Comparison of ENCODE assay signal across 7 cellular contexts in genomic region chrX:3461411-3461811, GRCh38.
DNase-seq lines count a peak whose midpoint lies in the region; ATAC-seq and TF ChIP-seq lines count a peak whose summit lies in the region.
"Not testable (repeated sequence)": the region's sequence is repeated elsewhere in the genome, so short reads cannot be mapped to it uniquely, and the experiment has no call there.

No MANE protein-coding gene starts in this region.

- TF ChIP-seq CTCF in KMS-11 (conservative IDR thresholded peaks at IDR 0.05; ENCODE audit: low read depth, low read length); PC-3 (conservative IDR thresholded peaks at IDR 0.05; ENCODE audit: low read depth, low read length); brain microvascular endothelial cell (IDR thresholded peaks at IDR 0.05; ENCODE audit: low read depth, low read length, missing control alignments); fibroblast of the aortic adventitia (IDR thresholded peaks at IDR 0.05; ENCODE audit: insufficient read depth, low read length); nephron (IDR thresholded peaks at IDR 0.05; ENCODE audit: unreplicated experiment in 3 of 3): not testable (repeated sequence)

- peak overlapping the region; percentile 78 for H2AFZ ChIP-seq in KMS-11 (ENCODE audit: low read depth)
- H2AFZ ChIP-seq in PC-3 (ENCODE audit: low read length), result peak overlapping the region; percentile 18; the same call in 1 of the 2 replicates

- H4K20me1 ChIP-seq in KMS-11 (ENCODE audit: insufficient read depth); PC-3 (ENCODE audit: low read length): not testable (repeated sequence)

- intact Hi-C loops in PC-3 (cut with micrococcal nuclease), result not testable (repeated sequence)

- H3K9me3 ChIP-seq in PC-3 (ENCODE audit: low read length), result not testable (repeated sequence)

- H3K79me2 ChIP-seq in KMS-11 (ENCODE audit: insufficient read depth, low read depth); PC-3 (ENCODE audit: low read length): not testable (repeated sequence)

- in situ Hi-C loops in brain microvascular endothelial cell (cut with HindIII; ENCODE audit: low pct_ligation_motif_present, low sequenced_read_pairs), result not testable (repeated sequence)

- DNase-seq in AG08395 (ENCODE audit: low spot score) (peak; percentile 19), EL (peak; percentile 21), PC-3 (peak; percentile 7), brain microvascular endothelial cell (peak; percentile 1), fibroblast of the aortic adventitia (ENCODE audit: low read depth) (peak; percentile 35)

- CTCF ChIA-PET in PC-3 (lab: Charles Lee), result not testable (repeated sequence)

- H3K27me3 Mint-ChIP-seq in nephron (ENCODE audit: low read depth), result peaks cover 15% of the 10 kb centered on the region

- not testable (repeated sequence) for H3F3A ChIP-seq in PC-3 (ENCODE audit: low read length, unreplicated experiment)

- H3K4me3 Mint-ChIP-seq in nephron, result peak overlapping the region; percentile 20 to 55 (median 37)

- H3K4me2 ChIP-seq in KMS-11 (peak overlapping the region; percentile 66), PC-3 (ENCODE audit: low read length) (peak overlapping the region; percentile 39; the same call in 1 of the 2 replicates)

- peak overlapping the region; percentile 40; the same call in 1 of the 2 replicates for H3K27ac ChIP-seq in KMS-11
- not testable (repeated sequence) for H3K27ac ChIP-seq in PC-3 (ENCODE audit: low read length); brain microvascular endothelial cell

- peak overlapping the region; percentile 86 to 94 (median 87) for H3K27ac Mint-ChIP-seq in nephron

- POLR2A ChIA-PET in PC-3 (lab: Charles Lee; ENCODE audit: unreplicated experiment), result not testable (repeated sequence)

- not testable (repeated sequence) for ATAC-seq in PC-3

- H3K36me3 Mint-ChIP-seq in nephron (ENCODE audit: low read depth), result not testable (repeated sequence)

- H3K4me1 ChIP-seq in KMS-11 (ENCODE audit: low read depth, poor library complexity, severe bottlenecking); PC-3 (ENCODE audit: insufficient read depth, low read length): not testable (repeated sequence)

- H3K9ac ChIP-seq in KMS-11, result peak overlapping the region; percentile 42; the same call in 1 of the 2 replicates
- H3K9ac ChIP-seq in PC-3 (ENCODE audit: low read length), result not testable (repeated sequence)

- H3K36me3 ChIP-seq in KMS-11 (ENCODE audit: insufficient read depth); PC-3 (ENCODE audit: low read depth, low read length); brain microvascular endothelial cell (replicated peaks): not testable (repeated sequence)

- H3K27me3 ChIP-seq in KMS-11 (ENCODE audit: insufficient read depth, low read depth); brain microvascular endothelial cell (replicated peaks): not testable (repeated sequence)
- peaks cover 25% of the 10 kb centered on the region; the same call in 1 of the 2 replicates for H3K27me3 ChIP-seq in PC-3 (ENCODE audit: low read length)

- not testable (repeated sequence) for BruUV-seq in PC-3 (replicated peaks; lab: Mats Ljungman, UMichigan)

- H3K4me3 ChIP-seq in KMS-11 (IDR thresholded peaks at IDR 0.05; ENCODE audit: insufficient read depth, low read depth, low read length); brain microvascular endothelial cell (ENCODE audit: low read depth, low read length); fibroblast of the aortic adventitia (ENCODE audit: low read depth, low read length): not testable (repeated sequence)
- peak overlapping the region; percentile 24; the same call in 1 of the 2 replicates for H3K4me3 ChIP-seq in PC-3 (ENCODE audit: low read length)

- not testable (repeated sequence) for H3K9me2 ChIP-seq in PC-3 (replicated peaks; ENCODE audit: low read length)

- peaks cover 30% of the 10 kb centered on the region for H3K4me1 Mint-ChIP-seq in nephron

- peaks cover 10% of the 10 kb centered on the region for H3K9me3 Mint-ChIP-seq in nephron
